In the genomic region with DNA sequence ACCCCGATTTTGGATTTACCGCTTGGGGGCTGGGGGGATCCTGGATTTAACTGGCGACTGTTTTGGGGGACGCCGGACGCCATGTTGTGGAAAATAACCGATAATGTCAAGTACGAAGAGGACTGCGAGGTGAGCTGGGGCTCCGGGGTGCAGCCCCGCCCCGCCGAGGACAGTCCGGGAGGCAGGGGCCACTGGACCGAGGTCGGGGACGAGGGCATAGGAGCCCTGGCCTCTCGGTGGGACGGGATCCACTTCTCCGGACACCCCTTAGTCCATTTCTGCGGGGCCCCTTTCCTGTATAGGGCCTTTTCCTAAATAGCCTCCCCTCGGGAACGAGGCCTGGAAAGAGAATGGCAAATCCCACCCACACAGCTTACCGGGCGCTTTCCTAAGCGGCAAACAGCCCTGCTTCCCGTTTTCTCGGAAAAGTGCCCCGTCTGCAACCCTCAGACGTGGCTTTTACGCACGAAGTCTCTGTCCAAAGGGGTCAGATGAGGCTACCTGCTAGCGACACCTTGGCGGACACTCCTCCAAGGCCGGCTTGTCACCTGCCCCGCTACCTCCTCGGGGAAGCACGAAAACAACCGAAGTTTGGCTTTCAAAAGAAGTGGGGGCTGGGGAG, we compare ENCODE assay signal across 8 cellular contexts. TPM values are rescaled to one million over a fixed set of nuclear protein-coding genes. Genes with fewer than 3 reads are reported as not detected.
A peak's percentile ranks its signal among the peaks of the same experiment; 100 is the strongest.
DNase-seq lines count a peak whose midpoint lies in the region; ATAC-seq, FAIRE-seq and TF ChIP-seq lines count a peak whose summit lies in the region.

No MANE protein-coding gene starts in this region.

- no peaks in the 10 kb centered on the region for H3K9me3 Mint-ChIP-seq in natural killer cell
- H3K9me3 Mint-ChIP-seq in natural killer cell treated with Interleukin-12 subunit alpha and Interleukin-12 subunit beta and Interleukin-15 and Interleukin-18, amount 100 ng/mL, for 72 hours: no peaks in the 10 kb centered on the region
- H3K9me3 Mint-ChIP-seq in brain: peaks cover 0 to 9% (median 5%) of the 10 kb centered on the region in 5 experiments
- H3K9me3 Mint-ChIP-seq in mesothelial cell of epicardium: no peaks in the 10 kb centered on the region
- H3K9me3 Mint-ChIP-seq in CD4-positive, alpha-beta T cell: no peaks in the 10 kb centered on the region

- peaks cover 78% of the 10 kb centered on the region for H3K27me3 ChIP-seq in CD4-positive, alpha-beta T cell (ENCODE audit: control insufficient read depth, insufficient read depth, low read length)

- no peak overlapping the region for H3K27ac ChIP-seq in CD4-positive, alpha-beta T cell (ENCODE audit: low read depth, low read length)

- intact Hi-C loops in natural killer cell (cut with micrococcal nuclease): no loop called here
- intact Hi-C loops in CD4-positive, alpha-beta T cell (cut with DNase I, micrococcal nuclease): no loop called here

- H3K4me3 Mint-ChIP-seq in natural killer cell (peak overlapping the region; percentile 17), brain (peak overlapping the region; percentile 81 to 93 (median 85)), mesothelial cell of epicardium (peak overlapping the region; percentile 81)
- H3K4me3 Mint-ChIP-seq in natural killer cell treated with Interleukin-12 subunit alpha and Interleukin-12 subunit beta and Interleukin-15 and Interleukin-18, amount 100 ng/mL, for 72 hours: no peak overlapping the region
- H3K4me3 Mint-ChIP-seq in CD4-positive, alpha-beta T cell: no peak overlapping the region

- CTCF ChIA-PET in CD4-positive, alpha-beta T cell (lab: Charles Lee): no interaction called here

- H3K4me1 Mint-ChIP-seq in natural killer cell (no peaks in the 10 kb centered on the region), brain (peaks cover 34% of the 10 kb centered on the region), mesothelial cell of epicardium (peaks cover 43% of the 10 kb centered on the region)
- peaks cover 0 to 2% of the 10 kb centered on the region in 2 donors for H3K4me1 Mint-ChIP-seq in natural killer cell treated with Interleukin-12 subunit alpha and Interleukin-12 subunit beta and Interleukin-15 and Interleukin-18, amount 100 ng/mL, for 72 hours (ENCODE audit: low read depth in 2 of 2)
- H3K4me1 Mint-ChIP-seq in CD4-positive, alpha-beta T cell (ENCODE audit: low read depth): peaks cover 11% of the 10 kb centered on the region

- H3K27me3 Mint-ChIP-seq in natural killer cell (ENCODE audit: low read depth in 2 of 2) (peaks cover 37 to 59% of the 10 kb centered on the region in 2 donors), brain (peaks cover 99% of the 10 kb centered on the region), mesothelial cell of epicardium (ENCODE audit: low read depth) (peaks cover 87% of the 10 kb centered on the region)
- H3K27me3 Mint-ChIP-seq in natural killer cell treated with Interleukin-12 subunit alpha and Interleukin-12 subunit beta and Interleukin-15 and Interleukin-18, amount 100 ng/mL, for 72 hours: peaks cover 30 to 37% of the 10 kb centered on the region in 2 donors
- peaks cover 58% of the 10 kb centered on the region for H3K27me3 Mint-ChIP-seq in CD4-positive, alpha-beta T cell

- DNase-seq in natural killer cell (no peak), mesothelial cell of epicardium (ENCODE audit: low spot score in 2 of 2, unreplicated experiment in 2 of 2) (no peak), RCC 7860 (ENCODE audit: low spot score) (no peak)
- DNase-seq in natural killer cell treated with Interleukin-12 subunit alpha and Interleukin-12 subunit beta and Interleukin-15 and Interleukin-18, amount 100 ng/mL, for 72 hours (ENCODE audit: low spot score): no peak
- no peak for DNase-seq in CD4-positive, alpha-beta T cell

- ATAC-seq in natural killer cell: no peak
- no peak for ATAC-seq in natural killer cell treated with Interleukin-12 subunit alpha and Interleukin-12 subunit beta and Interleukin-15 and Interleukin-18, amount 100 ng/mL, for 72 hours
- no peak for ATAC-seq in HG02588 (IDR thresholded peaks at IDR 0.05; ENCODE audit: unreplicated experiment)
- ATAC-seq in GM21576 (IDR thresholded peaks at IDR 0.05; ENCODE audit: unreplicated experiment): no peak
- no peak for ATAC-seq in CD4-positive, alpha-beta T cell (ENCODE audit: poor library complexity)

- POLR2A ChIA-PET in CD4-positive, alpha-beta T cell (lab: Charles Lee): no interaction called here

- FAIRE-seq in RCC 7860 (lab: Jason Lieb, UNC): no peak

- TF ChIP-seq CTCF in natural killer cell (IDR thresholded peaks at IDR 0.05) (no peak), brain (conservative IDR thresholded peaks at IDR 0.05) (no peak), mesothelial cell of epicardium (IDR thresholded peaks at IDR 0.05; ENCODE audit: unreplicated experiment) (no peak)
- no peak for TF ChIP-seq CTCF in CD4-positive, alpha-beta T cell (IDR thresholded peaks at IDR 0.05)

- H3K36me3 Mint-ChIP-seq in natural killer cell (no peaks in the 10 kb centered on the region), brain (no peaks in the 10 kb centered on the region), mesothelial cell of epicardium (peaks cover 13% of the 10 kb centered on the region)
- H3K36me3 Mint-ChIP-seq in natural killer cell treated with Interleukin-12 subunit alpha and Interleukin-12 subunit beta and Interleukin-15 and Interleukin-18, amount 100 ng/mL, for 72 hours: no peaks in the 10 kb centered on the region
- no peaks in the 10 kb centered on the region for H3K36me3 Mint-ChIP-seq in CD4-positive, alpha-beta T cell (ENCODE audit: low read depth)

- no peaks in the 10 kb centered on the region for H3K9me3 ChIP-seq in CD4-positive, alpha-beta T cell (ENCODE audit: control insufficient read depth, low read length)

- H3K27ac Mint-ChIP-seq in natural killer cell: no peak overlapping the region
- H3K27ac Mint-ChIP-seq in natural killer cell treated with Interleukin-12 subunit alpha and Interleukin-12 subunit beta and Interleukin-15 and Interleukin-18, amount 100 ng/mL, for 72 hours: no peak overlapping the region
- peak overlapping the region in 2 of 5 experiments; percentile 83 to 90 for H3K27ac Mint-ChIP-seq in brain
- H3K27ac Mint-ChIP-seq in mesothelial cell of epicardium: peak overlapping the region; percentile 67
- no peak overlapping the region for H3K27ac Mint-ChIP-seq in CD4-positive, alpha-beta T cell

RNA-seq across cellular contexts. Expression of gene TFAP2C, which starts 0.5 kb away (rescaled TPM):
- not detected for total RNA-seq in natural killer cell
- not detected for total RNA-seq in natural killer cell treated with Interleukin-12 subunit alpha and Interleukin-12 subunit beta and Interleukin-15 and Interleukin-18, amount 100 ng/mL, for 72 hours
- polyA plus RNA-seq in brain (ENCODE audit: insufficient read depth, low read depth, low replicate concordance): 4.0 TPM
- total RNA-seq in mesothelial cell of epicardium: 9.8 to 10.3 TPM (median 10.2 TPM) in 3 replicates
- total RNA-seq in CD4-positive, alpha-beta T cell: not detected

Comparison
In these comparisons a context has a peak if more than half of its experiments do, and no peak if none do; other contexts are left out.
1. H3K4me3 Mint-ChIP-seq: peak in natural killer cell (single experiment), brain (5 of 5) and mesothelial cell of epicardium (single experiment); none in natural killer cell treated with Interleukin-12 subunit alpha and Interleukin-12 subunit beta and Interleukin-15 and Interleukin-18, amount 100 ng/mL, for 72 hours (single experiment) and CD4-positive, alpha-beta T cell (single experiment).
2. RNA of gene TFAP2C, which starts 0.5 kb away (total RNA-seq): 9.8 to 10.3 TPM in mesothelial cell of epicardium; not detected in natural killer cell, not detected in natural killer cell treated with Interleukin-12 subunit alpha and Interleukin-12 subunit beta and Interleukin-15 and Interleukin-18, amount 100 ng/mL, for 72 hours and not detected in CD4-positive, alpha-beta T cell; every median in the first group is over 10 times any median in the second.